ENCODE assay signal across 16 cellular contexts in genomic region chr14:64891173-64891838, GRCh38. TPM values are rescaled to one million over a fixed set of nuclear protein-coding genes. Genes with fewer than 3 reads are reported as not detected.
"Had no signal": no experiment of that assay in that cellular context is flagged by ENCODE, and none has a peak within 500 bp of the region (broad histone marks: within the 10 kb centered on the region; RNA-seq: fewer than 3 reads in every experiment).

No MANE protein-coding gene starts in this region.

- H3K4me3 Mint-ChIP-seq: activated CD8-positive, alpha-beta T cell treated with anti-CD3 and anti-CD28 coated beads, Interleukin-2, amount 10 ng/mL, durations not matched to agents 7 days and 5 days; nephron progenitor cell; stimulated activated memory B cell treated with anti-CD40 and anti-IgM and Interleukin-4, amounts not matched to agents 10 μg/mL and 1 μg/mL and 100 μg/mL, for 72 hours; WTC11 had no signal

- H3K27ac Mint-ChIP-seq: activated CD8-positive, alpha-beta T cell treated with anti-CD3 and anti-CD28 coated beads, Interleukin-2, amount 10 ng/mL, durations not matched to agents 7 days and 5 days; activated T-helper 2 cell treated with anti-CD3 and anti-CD28 coated beads, Interferon-gamma antibody, Interleukin-2, Interleukin-4, amounts not matched to agents 10 μg/mL and 5 μg/mL and 100 μg/mL, durations not matched to agents 14 hours and 24 hours and 36 hours; nephron progenitor cell; stimulated activated memory B cell treated with anti-CD40 and anti-IgM and Interleukin-4, amounts not matched to agents 10 μg/mL and 1 μg/mL and 100 μg/mL, for 72 hours; WTC11 had no signal

- H3K9me3 Mint-ChIP-seq: activated T-helper 2 cell treated with anti-CD3 and anti-CD28 coated beads, Interferon-gamma antibody, Interleukin-2, Interleukin-4, amounts not matched to agents 10 μg/mL and 5 μg/mL and 100 μg/mL, durations not matched to agents 14 hours and 24 hours and 36 hours; nephron progenitor cell; stimulated activated memory B cell treated with anti-CD40 and anti-IgM and Interleukin-4, amounts not matched to agents 10 μg/mL and 1 μg/mL and 100 μg/mL, for 72 hours; WTC11 had no signal

- H3K4me1 Mint-ChIP-seq: nephron progenitor cell; stimulated activated memory B cell treated with anti-CD40 and anti-IgM and Interleukin-4, amounts not matched to agents 10 μg/mL and 1 μg/mL and 100 μg/mL, for 72 hours; WTC11 had no signal

- DNase-seq: activated naive CD4-positive, alpha-beta T cell treated with anti-CD3 and anti-CD28 coated beads, Interleukin-2, amount 50 U/mL, for 16 hours; kidney; left ventricle myocardium superior; spleen; stimulated activated CD4-positive, alpha-beta T cell treated with anti-CD3 and anti-CD28 coated beads, Interleukin-1b, Interleukin-23, amount 100 ng/mL, for 48 hours; tibial artery had no signal

- H3K36me3 Mint-ChIP-seq: stimulated activated memory B cell treated with anti-CD40 and anti-IgM and Interleukin-4, amounts not matched to agents 10 μg/mL and 1 μg/mL and 100 μg/mL, for 72 hours; WTC11 had no signal

RNA-seq across cellular contexts. Expression of gene SPTB, which starts 11.6 kb away (rescaled TPM):
- total RNA-seq: activated CD8-positive, alpha-beta T cell treated with anti-CD3 and anti-CD28 coated beads, Interleukin-2, amount 10 ng/mL, durations not matched to agents 7 days and 5 days; fibroblast of lung had no signal

RNA-seq across cellular contexts. Expression of gene GPX2, which starts 51.2 kb away (rescaled TPM):
- total RNA-seq: activated CD8-positive, alpha-beta T cell treated with anti-CD3 and anti-CD28 coated beads, Interleukin-2, amount 10 ng/mL, durations not matched to agents 7 days and 5 days; activated T-helper 2 cell treated with anti-CD3 and anti-CD28 coated beads, Interferon-gamma antibody, Interleukin-2, Interleukin-4, amounts not matched to agents 10 μg/mL and 5 μg/mL and 100 μg/mL, durations not matched to agents 14 hours and 24 hours and 36 hours; fibroblast of lung; frontal cortex; left ventricle myocardium superior; mesenteric fat pad; omental fat pad; sciatic nerve; spleen had no signal
